Comparison of ENCODE assay signal across 17 cellular contexts in the genomic region with DNA sequence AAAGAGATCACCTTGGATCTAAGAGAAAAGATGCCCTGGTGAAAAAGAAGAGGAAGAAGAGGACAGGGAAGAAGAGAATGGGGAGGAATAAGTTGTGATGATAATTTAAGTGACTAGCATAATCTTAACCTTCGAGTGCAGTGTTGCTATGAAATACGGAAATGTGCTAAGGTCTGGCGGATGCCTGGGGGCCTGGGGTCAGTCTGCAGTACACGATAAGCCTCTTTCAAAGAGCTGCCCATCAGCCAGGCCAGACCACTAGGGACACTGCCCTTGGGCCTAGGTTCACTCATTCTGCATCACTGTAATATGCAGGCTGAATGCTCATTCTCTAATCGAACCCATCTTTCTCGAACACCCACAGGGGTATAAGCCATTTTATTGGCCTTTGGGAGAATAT.
DNase-seq lines count a peak whose midpoint lies in the region; ATAC-seq, FAIRE-seq and TF ChIP-seq lines count a peak whose summit lies in the region.
"Had no signal": no experiment of that assay in that cellular context is flagged by ENCODE, and none has a peak within 500 bp of the region (broad histone marks: within the 10 kb centered on the region; RNA-seq: fewer than 3 reads in every experiment).

No MANE protein-coding gene starts in this region.

- H3K4me2 ChIP-seq in HepG2 (ENCODE audit: low read depth, low read length) = no peak overlapping the region
- H3K4me2 ChIP-seq in K562 (ENCODE audit: insufficient read depth, low read length) = no peak overlapping the region
- no peak overlapping the region for H3K4me2 ChIP-seq in endothelial cell of umbilical vein (ENCODE audit: insufficient read depth, low read length)
- H3K4me2 ChIP-seq: BLaER1 treated with 17β-estradiol and CSF1 and Interleukin-3, amounts not matched to agents 10 nM and 100 nM had no signal

- H3K9ac ChIP-seq in liver (ENCODE audit: low read depth in 1 of 2, low read length in 2 of 2) (no peak overlapping the region), HepG2 (ENCODE audit: insufficient read depth, low read depth, low read length) (no peak overlapping the region), K562 (ENCODE audit: insufficient read depth in 1 of 2, low read depth in 2 of 2, low read length in 2 of 2) (no peak overlapping the region), endothelial cell of umbilical vein (replicated peaks; ENCODE audit: extremely low read depth, insufficient read depth, low read length) (no peak overlapping the region)
- H3K9ac ChIP-seq: BLaER1 treated with 17β-estradiol and CSF1 and Interleukin-3, amounts not matched to agents 10 nM and 100 nM had no signal

- no peaks in the 10 kb centered on the region for H3K36me3 ChIP-seq in liver (ENCODE audit: control insufficient read depth in 4 of 4, insufficient read depth in 3 of 4, low read depth in 1 of 4, low read length in 3 of 4)
- H3K36me3 ChIP-seq in HepG2 (replicated peaks in 1 of 2; ENCODE audit: control insufficient read depth in 1 of 2, insufficient read depth in 2 of 2, low read length in 2 of 2) = no peaks in the 10 kb centered on the region
- H3K36me3 ChIP-seq in K562 (ENCODE audit: control insufficient read depth, insufficient read depth, low read length) = peaks cover 83% of the 10 kb centered on the region; the same call in 2 of the 3 replicates
- H3K36me3 ChIP-seq in endothelial cell of umbilical vein (ENCODE audit: control insufficient read depth in 2 of 2, extremely low read depth in 1 of 2, insufficient read depth in 2 of 2, low read length in 2 of 2) = no peaks in the 10 kb centered on the region
- H3K36me3 ChIP-seq: BLaER1 treated with 17β-estradiol and CSF1 and Interleukin-3, amounts not matched to agents 10 nM and 100 nM had no signal

- WGBS in liver = 85% methylated on average over 6 of the region's 6 CpGs
- 27% methylated on average over 5 of the region's 6 CpGs for WGBS in HepG2 (ENCODE audit: low lambda C conversion rate)
- 80% methylated on average over 6 of the region's 6 CpGs for WGBS in K562 (ENCODE audit: insufficient coverage, low coverage, missing lambda C conversion rate)

- H4K20me1 ChIP-seq in HepG2 (ENCODE audit: insufficient read depth, low read length) (no peaks in the 10 kb centered on the region), K562 (replicated peaks; ENCODE audit: control insufficient read depth, insufficient read depth, low read length) (no peaks in the 10 kb centered on the region), endothelial cell of umbilical vein (replicated peaks; ENCODE audit: control insufficient read depth, extremely low read depth, insufficient read depth, low read length) (no peaks in the 10 kb centered on the region)
- H4K20me1 ChIP-seq: BLaER1 treated with 17β-estradiol and CSF1 and Interleukin-3, amounts not matched to agents 10 nM and 100 nM had no signal

- CTCF ChIA-PET in HepG2 (lab: Yijun Ruan, JAX; ENCODE audit: low intra/inter-chr PET ratio, low total read pairs) = no interaction called here
- CTCF ChIA-PET in K562 (lab: Yijun Ruan, JAX; ENCODE audit: low intra/inter-chr PET ratio) = no interaction called here
- CTCF ChIA-PET in endothelial cell of umbilical vein (lab: Charles Lee) = interaction anchor here (0.7 to 1.2 kb wide), 3 partner anchors 23 to 117 kb away, joined by 3 read pairs; no protein-coding TSS in a partner anchor

- H3K4me1 ChIP-seq in liver (ENCODE audit: control insufficient read depth in 4 of 4, insufficient read depth in 4 of 4, low read length in 3 of 4) (no peaks in the 10 kb centered on the region), HepG2 (ENCODE audit: insufficient read depth, low read length) (no peaks in the 10 kb centered on the region), K562 (replicated peaks in 1 of 2; ENCODE audit: control insufficient read depth in 2 of 2, insufficient read depth in 2 of 2, low read length in 2 of 2) (no peaks in the 10 kb centered on the region), endothelial cell of umbilical vein (ENCODE audit: control insufficient read depth, extremely low read depth, insufficient read depth, low read length) (peaks cover 13% of the 10 kb centered on the region)
- H3K4me1 ChIP-seq: BLaER1 treated with 17β-estradiol and CSF1 and Interleukin-3, amounts not matched to agents 10 nM and 100 nM had no signal

- no peak for FAIRE-seq in HepG2 (lab: Jason Lieb, UNC)
- FAIRE-seq in K562 (lab: Jason Lieb, UNC) = no peak
- peak; percentile 74 for FAIRE-seq in endothelial cell of umbilical vein (lab: Jason Lieb, UNC)
- FAIRE-seq: G401.6, GM12892, GM18507 had no signal

- in situ Hi-C loops in HepG2 (cut with HindIII; ENCODE audit: extremely low pct_ligation_motif_present, low pct_unique_long_range_greater_than_20kb) (no loop called here), K562 (cut with MboI) (no loop called here)

- TF ChIP-seq EP300 in HepG2 (IDR thresholded peaks at IDR 0.05; ENCODE audit: low read depth in 2 of 2, low read length in 2 of 2) = no peak
- TF ChIP-seq EP300 in HepG2 (CRISPR knock-in tag; IDR thresholded peaks at IDR 0.05; ENCODE audit: borderline replicate concordance) = no peak
- TF ChIP-seq EP300 in K562 (IDR thresholded peaks at IDR 0.05; ENCODE audit: low read length) = no peak

- H3K79me2 ChIP-seq in HepG2 (ENCODE audit: insufficient read depth, low read length) (no peaks in the 10 kb centered on the region), K562 (ENCODE audit: control insufficient read depth, insufficient read depth, low read length) (no peaks in the 10 kb centered on the region), endothelial cell of umbilical vein (ENCODE audit: control insufficient read depth, insufficient read depth, low read length) (no peaks in the 10 kb centered on the region)

- POLR2A ChIA-PET in HepG2 (lab: Yijun Ruan, JAX) = no interaction called here
- POLR2A ChIA-PET in K562 (lab: Yijun Ruan, JAX) = interaction anchor here (0.6 kb wide), 1 partner anchor 12 kb away, joined by 3 read pairs; no protein-coding TSS in a partner anchor
- POLR2A ChIA-PET in endothelial cell of umbilical vein (lab: Charles Lee) = no interaction called here

- TF ChIP-seq POLR2A in HepG2 (IDR thresholded peaks at IDR 0.05; ENCODE audit: insufficient read depth in 1 of 2, low read depth in 2 of 2, low read length in 2 of 2) (no peak), K562 (conservative IDR thresholded peaks at IDR 0.05) (no peak), endothelial cell of umbilical vein (IDR thresholded peaks at IDR 0.05; ENCODE audit: low read depth, low read length) (peak; percentile 29)

- H3K27me3 ChIP-seq in liver (ENCODE audit: control insufficient read depth in 4 of 4, insufficient read depth in 4 of 4, low read length in 3 of 4) (no peaks in the 10 kb centered on the region), HepG2 (ENCODE audit: control insufficient read depth in 1 of 2, insufficient read depth in 2 of 2, low read length in 2 of 2) (peaks cover 2 to 29% of the 10 kb centered on the region in 2 experiments; a peak in 4 of 5 replicates), K562 (ENCODE audit: control insufficient read depth in 2 of 2, insufficient read depth in 2 of 2, low read length in 2 of 2) (no peaks in the 10 kb centered on the region), endothelial cell of umbilical vein (ENCODE audit: control insufficient read depth in 2 of 2, insufficient read depth in 2 of 2, low read length in 2 of 2) (no peaks in the 10 kb centered on the region)
- H3K27me3 ChIP-seq: BLaER1 treated with 17β-estradiol and CSF1 and Interleukin-3, amounts not matched to agents 10 nM and 100 nM had no signal

- no peaks in the 10 kb centered on the region for H3K9me1 ChIP-seq in K562 (ENCODE audit: control insufficient read depth, insufficient read depth, low read length)
- H3K9me1 ChIP-seq in endothelial cell of umbilical vein (replicated peaks; ENCODE audit: control insufficient read depth, extremely low read depth, insufficient read depth, low read length) = no peaks in the 10 kb centered on the region

- TF ChIP-seq CTCF in liver (IDR thresholded peaks at IDR 0.05; ENCODE audit: low read depth, low read length, missing input control) (no peak), HepG2 (CRISPR knock-in tag; IDR thresholded peaks at IDR 0.05) (no peak), K562 (IDR thresholded peaks at IDR 0.05 in 2 of 3, conservative IDR thresholded peaks at IDR 0.05 in 1 of 3; ENCODE audit: insufficient read depth in 2 of 3, low read depth in 1 of 3, low read length in 3 of 3) (no peak), endothelial cell of umbilical vein (IDR thresholded peaks at IDR 0.05; ENCODE audit: extremely low read depth in 1 of 2, insufficient read depth in 1 of 2, low read depth in 1 of 2, low read length in 2 of 2) (no peak)

- no peak overlapping the region for H3K4me3 ChIP-seq in liver (ENCODE audit: low read depth in 1 of 3, low read length in 3 of 3)
- H3K4me3 ChIP-seq in HepG2 (replicated peaks in 1 of 3; ENCODE audit: insufficient read depth in 1 of 3, low read depth in 2 of 3, low read length in 3 of 3) = no peak overlapping the region
- H3K4me3 ChIP-seq in K562 = no peak overlapping the region
- H3K4me3 ChIP-seq in endothelial cell of umbilical vein (replicated peaks in 1 of 3; ENCODE audit: insufficient read depth in 1 of 3, low read depth in 1 of 3, low read length in 3 of 3) = no peak overlapping the region
- H3K4me3 ChIP-seq: BLaER1 treated with 17β-estradiol and CSF1 and Interleukin-3, amounts not matched to agents 10 nM and 100 nM had no signal

- H3K27ac ChIP-seq in liver (ENCODE audit: low read depth in 1 of 2, low read length in 2 of 2) (no peak overlapping the region), HepG2 (ENCODE audit: extremely low read length, insufficient read depth, low read length) (no peak overlapping the region), K562 (ENCODE audit: extremely low read depth, low read depth, low read length) (no peak overlapping the region), endothelial cell of umbilical vein (ENCODE audit: insufficient read depth, low read depth, low read length) (no peak overlapping the region)
- H3K27ac ChIP-seq: BLaER1 treated with 17β-estradiol and CSF1 and Interleukin-3, amounts not matched to agents 10 nM and 100 nM had no signal

- dilution Hi-C loops in endothelial cell of umbilical vein (cut with MboI; ENCODE audit: extremely low pct_ligation_motif_present, low sequenced_read_pairs) = no loop called here

- BruUV-seq in HepG2 (replicated peaks; lab: Mats Ljungman, UMichigan) (no TSS peak), K562 (replicated peaks; lab: Mats Ljungman, UMichigan) (no TSS peak), endothelial cell of umbilical vein (replicated peaks; lab: Mats Ljungman, UMichigan) (no TSS peak)

- TF ChIP-seq RAD21 in liver (IDR thresholded peaks at IDR 0.05) = no peak
- TF ChIP-seq RAD21 in HepG2 (CRISPR knock-in tag; IDR thresholded peaks at IDR 0.05) = no peak
- no peak for TF ChIP-seq RAD21 in K562 (CRISPR knock-in tag; conservative IDR thresholded peaks at IDR 0.05 in 1 of 2, IDR thresholded peaks at IDR 0.05 in 1 of 2)

- intact Hi-C loops in HepG2 (cut with micrococcal nuclease; ENCODE audit: unreplicated experiment) = no loop called here
- intact Hi-C loops in K562 (cut with micrococcal nuclease) = no loop called here
- intact Hi-C loops in endothelial cell of umbilical vein (cut with micrococcal nuclease) = no loop called here
- intact Hi-C loops in posterior vena cava (cut with DNase I) = no loop called here

- DNase-seq in HepG2 (ENCODE audit: low spot score) (no peak), K562 (ENCODE audit: extremely low read depth in 1 of 4, low spot score in 3 of 4) (no peak), endothelial cell of umbilical vein (ENCODE audit: low read depth, low spot score) (peak; percentile 83), posterior vena cava (ENCODE audit: low spot score) (peak; percentile 63), GM03348 (ENCODE audit: low spot score) (no peak), HUDEP-2 (lab: John Stamatoyannopoulos, UW; ENCODE audit: unreplicated experiment in 76 of 76) (no peak)
- DNase-seq: CD8-positive, alpha-beta T cell; DMS 273 treated with DMSO at 0.1 percent for 48 hours; GOT3; H7; HFFc6 had no signal

- H2AFZ ChIP-seq in HepG2 (ENCODE audit: low read length) (no peak overlapping the region), K562 (ENCODE audit: low read depth, low read length) (no peak overlapping the region), endothelial cell of umbilical vein (ENCODE audit: low read depth, low read length) (no peak overlapping the region)

- ATAC-seq in HepG2 (no peak), K562 (no peak), GM21619 (IDR thresholded peaks at IDR 0.05; ENCODE audit: unreplicated experiment) (no peak)
- ATAC-seq: CD8-positive, alpha-beta T cell had no signal

- H3K9me3 ChIP-seq in liver (ENCODE audit: control insufficient read depth in 4 of 4, low read length in 3 of 4) (no peaks in the 10 kb centered on the region), HepG2 (ENCODE audit: low read length) (no peaks in the 10 kb centered on the region), K562 (replicated peaks; ENCODE audit: control insufficient read depth, insufficient read depth, low read depth, low read length) (no peaks in the 10 kb centered on the region), endothelial cell of umbilical vein (replicated peaks; ENCODE audit: control insufficient read depth, insufficient read depth, low read length) (no peaks in the 10 kb centered on the region)
- H3K9me3 ChIP-seq: BLaER1 treated with 17β-estradiol and CSF1 and Interleukin-3, amounts not matched to agents 10 nM and 100 nM had no signal

Comparison
In these comparisons a context has a peak if more than half of its experiments do, and no peak if none do; other contexts are left out.
1. DNase-seq: peak in endothelial cell of umbilical vein (single experiment) and posterior vena cava (single experiment); none in HepG2 (single experiment), K562 (0 of 4), GM03348 (single experiment) and HUDEP-2 (0 of 76).